Comparison of ENCODE assay signal across 26 cellular contexts in the genomic region with DNA sequence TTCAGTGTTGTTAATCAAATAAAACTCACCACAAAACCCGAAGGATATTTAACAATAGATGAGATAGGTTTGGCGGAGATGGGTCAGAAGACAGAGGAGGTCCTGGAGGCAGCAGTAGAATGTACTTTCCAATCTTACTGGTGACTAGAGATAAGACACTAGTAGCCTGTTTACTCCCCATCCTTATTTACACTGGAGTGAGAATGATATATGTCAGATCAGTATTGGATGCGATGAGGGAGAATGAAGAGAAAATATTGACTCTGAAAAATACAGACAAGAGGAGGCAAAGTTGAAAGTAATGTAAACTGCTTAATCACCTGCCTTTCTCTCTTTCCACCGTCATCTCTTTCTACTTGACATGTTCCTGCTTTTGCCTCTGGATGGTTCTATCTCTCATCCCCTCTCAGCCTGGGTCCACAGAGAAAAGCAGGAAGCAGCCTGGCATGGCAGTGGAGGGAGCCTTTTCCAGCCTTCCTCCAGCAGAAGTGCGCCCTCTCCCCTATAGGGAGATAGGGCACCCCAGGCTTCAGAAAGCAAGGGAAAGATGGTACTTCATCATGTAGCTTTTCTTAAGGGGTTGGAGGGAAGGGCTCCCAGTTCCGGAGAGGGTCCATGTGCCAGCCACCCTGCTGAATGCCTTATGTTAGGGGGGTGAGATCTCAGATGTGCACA. TPM values are rescaled to one million over a fixed set of nuclear protein-coding genes. Genes with fewer than 3 reads are reported as not detected.
DNase-seq lines count a peak whose midpoint lies in the region; ATAC-seq, FAIRE-seq and TF ChIP-seq lines count a peak whose summit lies in the region.
"Had no signal": no experiment of that assay in that cellular context is flagged by ENCODE, and none has a peak within 500 bp of the region (broad histone marks: within the 10 kb centered on the region; RNA-seq: fewer than 3 reads in every experiment).

No MANE protein-coding gene starts in this region.

- H3K4me3 Mint-ChIP-seq in GM23338 = no peak overlapping the region
- no peak overlapping the region for H3K4me3 Mint-ChIP-seq in activated CD4-positive, alpha-beta memory T cell treated with anti-CD3 and anti-CD28 coated beads for 36 hours
- H3K4me3 Mint-ChIP-seq: CD8-positive, alpha-beta T cell; HFFc6; IgD-negative memory B cell had no signal

- H3K14ac ChIP-seq in trophoblast cell (ENCODE audit: low read length) = peak overlapping the region; percentile 26

- H3K27ac ChIP-seq in GM23338 (ENCODE audit: low read depth) (no peak overlapping the region), HepG2 (ENCODE audit: extremely low read length, insufficient read depth, low read length) (no peak overlapping the region), trophoblast cell (ENCODE audit: low read depth, low read length) (no peak overlapping the region)
- H3K27ac ChIP-seq: BLaER1 treated with 17β-estradiol and CSF1 and Interleukin-3, amounts not matched to agents 10 nM and 100 nM had no signal

- H3K4me2 ChIP-seq in GM23338 (no peak overlapping the region), HepG2 (ENCODE audit: low read depth, low read length) (no peak overlapping the region), trophoblast cell (ENCODE audit: low read length) (no peak overlapping the region)
- H3K4me2 ChIP-seq: BLaER1 treated with 17β-estradiol and CSF1 and Interleukin-3, amounts not matched to agents 10 nM and 100 nM had no signal

- no peak for TF ChIP-seq POLR2A in HepG2 (IDR thresholded peaks at IDR 0.05; ENCODE audit: insufficient read depth in 1 of 2, low read depth in 2 of 2, low read length in 2 of 2)

- H3K9ac ChIP-seq in HepG2 (ENCODE audit: insufficient read depth, low read depth, low read length) (no peak overlapping the region), trophoblast cell (ENCODE audit: low read length) (no peak overlapping the region)
- H3K9ac ChIP-seq: BLaER1 treated with 17β-estradiol and CSF1 and Interleukin-3, amounts not matched to agents 10 nM and 100 nM had no signal

- TF ChIP-seq EP300 in HepG2 (IDR thresholded peaks at IDR 0.05; ENCODE audit: low read depth in 2 of 2, low read length in 2 of 2) (no peak), HepG2 (CRISPR knock-in tag; IDR thresholded peaks at IDR 0.05; ENCODE audit: borderline replicate concordance) (no peak)

- no peak overlapping the region for H2BK5ac ChIP-seq in trophoblast cell (ENCODE audit: low read depth, low read length, poor library complexity)

- no peak for TF ChIP-seq RAD21 in HepG2 (CRISPR knock-in tag; IDR thresholded peaks at IDR 0.05)

- H3K27ac Mint-ChIP-seq in GM23338 = no peak overlapping the region
- no peak overlapping the region for H3K27ac Mint-ChIP-seq in activated CD4-positive, alpha-beta memory T cell treated with anti-CD3 and anti-CD28 coated beads for 36 hours
- H3K27ac Mint-ChIP-seq: CD8-positive, alpha-beta T cell; IgD-negative memory B cell had no signal

- H3K4me3 ChIP-seq in GM23338 (no peak overlapping the region), LNCaP clone FGC (ENCODE audit: low read depth, low read length) (no peak overlapping the region), HepG2 (replicated peaks in 1 of 3; ENCODE audit: insufficient read depth in 1 of 3, low read depth in 2 of 3, low read length in 3 of 3) (no peak overlapping the region), trophoblast cell (ENCODE audit: low read depth, low read length) (no peak overlapping the region), mucosa of descending colon (no peak overlapping the region)
- H3K4me3 ChIP-seq: BLaER1 treated with 17β-estradiol and CSF1 and Interleukin-3, amounts not matched to agents 10 nM and 100 nM; MG63; SK-N-MC had no signal

- H2BK120ac ChIP-seq in trophoblast cell (ENCODE audit: insufficient read depth, low read length, poor library complexity) = peak overlapping the region; percentile 28

- no peaks in the 10 kb centered on the region; the same call in 1 of the 2 replicates for H4K20me1 ChIP-seq in GM23338 (replicated peaks; ENCODE audit: insufficient read depth)
- H4K20me1 ChIP-seq in HepG2 (ENCODE audit: insufficient read depth, low read length) = no peaks in the 10 kb centered on the region
- H4K20me1 ChIP-seq: BLaER1 treated with 17β-estradiol and CSF1 and Interleukin-3, amounts not matched to agents 10 nM and 100 nM had no signal

- intact Hi-C loops in HepG2 (cut with micrococcal nuclease; ENCODE audit: unreplicated experiment) (no loop called here), mucosa of descending colon (cut with DNase I, micrococcal nuclease) (no loop called here)
- intact Hi-C loops in activated CD4-positive, alpha-beta memory T cell treated with anti-CD3 and anti-CD28 coated beads for 36 hours (cut with micrococcal nuclease) = no loop called here

- no peaks in the 10 kb centered on the region for H3K36me3 ChIP-seq in GM23338 (ENCODE audit: insufficient read depth)
- no peaks in the 10 kb centered on the region for H3K36me3 ChIP-seq in HepG2 (replicated peaks in 1 of 2; ENCODE audit: control insufficient read depth in 1 of 2, insufficient read depth in 2 of 2, low read length in 2 of 2)
- H3K36me3 ChIP-seq in trophoblast cell (ENCODE audit: control insufficient read depth in 1 of 2, insufficient read depth in 2 of 2, low read length in 2 of 2) = no peaks in the 10 kb centered on the region
- no peaks in the 10 kb centered on the region for H3K36me3 ChIP-seq in mucosa of descending colon (ENCODE audit: low read depth)
- H3K36me3 ChIP-seq: BLaER1 treated with 17β-estradiol and CSF1 and Interleukin-3, amounts not matched to agents 10 nM and 100 nM; MG63 had no signal

- H3K9me2 ChIP-seq in GM23338 (ENCODE audit: insufficient read depth) = no peaks in the 10 kb centered on the region

- no peaks in the 10 kb centered on the region; the same call in 2 of the 3 replicates for H3K4me1 Mint-ChIP-seq in GM23338
- H3K4me1 Mint-ChIP-seq in activated CD4-positive, alpha-beta memory T cell treated with anti-CD3 and anti-CD28 coated beads for 36 hours (ENCODE audit: low read depth) = no peaks in the 10 kb centered on the region
- H3K4me1 Mint-ChIP-seq: IgD-negative memory B cell had no signal

- peaks cover 14% of the 10 kb centered on the region for H3K79me1 ChIP-seq in trophoblast cell (ENCODE audit: low read length)

- peak; percentile 28 for DNase-seq in GM23338 (ENCODE audit: low spot score)
- no peak for DNase-seq in LNCaP clone FGC (ENCODE audit: low read depth)
- no peak for DNase-seq in HepG2 (ENCODE audit: low spot score)
- no peak for DNase-seq in trophoblast cell
- DNase-seq in mucosa of descending colon = no peak
- DNase-seq in NCI-H128 (lab: John Stamatoyannopoulos, UW; ENCODE audit: unreplicated experiment) = no peak
- no peak for DNase-seq in activated CD4-positive, alpha-beta memory T cell treated with anti-CD3 and anti-CD28 coated beads for 36 hours
- DNase-seq: CD8-positive, alpha-beta T cell; DMS79; HFFc6; Karpas-422; MG63; NCI-H1048; NCI-H1436 treated with DMSO at 0.1 percent for 48 hours; NCI-H2029 treated with DMSO at 0.1 percent for 48 hours; NCI-H2171; NCI-H446; SHP77 had no signal

- WGBS in HepG2 (ENCODE audit: low lambda C conversion rate) = 44% methylated on average over 6 of the region's 6 CpGs
- no CpG with 5 or more reads among the region's 6 CpGs for WGBS in trophoblast cell (ENCODE audit: extremely low coverage, insufficient coverage, insufficient read length)

- H3K23ac ChIP-seq in trophoblast cell (ENCODE audit: low read length) = no peak overlapping the region

- CTCF ChIA-PET in HepG2 (lab: Yijun Ruan, JAX; ENCODE audit: low intra/inter-chr PET ratio, low total read pairs) = no interaction called here
- CTCF ChIA-PET in activated CD4-positive, alpha-beta memory T cell treated with anti-CD3 and anti-CD28 coated beads for 36 hours (lab: Charles Lee) = interaction anchor here (0.8 kb wide), 1 partner anchor 269 kb away, joined by 3 read pairs; no protein-coding TSS in a partner anchor

- H2AFZ ChIP-seq in GM23338 (no peak overlapping the region), HepG2 (ENCODE audit: low read length) (no peak overlapping the region), trophoblast cell (ENCODE audit: insufficient read depth, low read length, poor library complexity) (no peak overlapping the region)

- H4K12ac ChIP-seq in trophoblast cell (ENCODE audit: low read depth, low read length) = no peak overlapping the region

- FAIRE-seq in HepG2 (lab: Jason Lieb, UNC) = no peak
- FAIRE-seq: GM12892, GM18507, H54 had no signal

- no peak overlapping the region for H2AK5ac ChIP-seq in trophoblast cell (ENCODE audit: low read length)

- in situ Hi-C loops in HepG2 (cut with HindIII; ENCODE audit: extremely low pct_ligation_motif_present, low pct_unique_long_range_greater_than_20kb) = no loop called here

- H4K8ac ChIP-seq in trophoblast cell (ENCODE audit: low read depth, low read length) = no peak overlapping the region

- peak overlapping the region; percentile 7 for H3K4ac ChIP-seq in trophoblast cell (ENCODE audit: low read depth, low read length)

- BruUV-seq in HepG2 (replicated peaks; lab: Mats Ljungman, UMichigan) = no TSS peak

- peak overlapping the region; percentile 47 for H2BK12ac ChIP-seq in trophoblast cell (ENCODE audit: low read length)

- POLR2A ChIA-PET in HepG2 (lab: Yijun Ruan, JAX) = no interaction called here
- POLR2A ChIA-PET in activated CD4-positive, alpha-beta memory T cell treated with anti-CD3 and anti-CD28 coated beads for 36 hours (lab: Charles Lee) = no interaction called here

- no peak overlapping the region for H3K18ac ChIP-seq in trophoblast cell (ENCODE audit: low read length)

- H3K9me3 Mint-ChIP-seq in GM23338 = no peaks in the 10 kb centered on the region
- H3K9me3 Mint-ChIP-seq in activated CD4-positive, alpha-beta memory T cell treated with anti-CD3 and anti-CD28 coated beads for 36 hours = no peaks in the 10 kb centered on the region
- H3K9me3 Mint-ChIP-seq: CD8-positive, alpha-beta T cell; HFFc6; IgD-negative memory B cell had no signal

- TF ChIP-seq CTCF in GM23338 (conservative IDR thresholded peaks at IDR 0.05; ENCODE audit: low read depth in 2 of 2) = 0 out of 4 replicates have a peak, but pooled peaks of 1 of the 2 experiments have one; percentile 22
- 0 out of 2 replicates have a peak, but pooled peaks have one; percentile 1 for TF ChIP-seq CTCF in LNCaP clone FGC (IDR thresholded peaks at IDR 0.05; ENCODE audit: control insufficient read depth, extremely low read depth, insufficient read depth)
- no peak for TF ChIP-seq CTCF in HepG2 (CRISPR knock-in tag; IDR thresholded peaks at IDR 0.05)
- TF ChIP-seq CTCF in mucosa of descending colon (IDR thresholded peaks at IDR 0.05) = no peak

- H3K4me1 ChIP-seq in GM23338 (ENCODE audit: insufficient read depth) (no peaks in the 10 kb centered on the region), HepG2 (ENCODE audit: insufficient read depth, low read length) (peaks cover 14% of the 10 kb centered on the region), trophoblast cell (ENCODE audit: control insufficient read depth in 1 of 2, insufficient read depth in 2 of 2, low read length in 2 of 2) (peaks cover 12 to 27% of the 10 kb centered on the region in 2 experiments), mucosa of descending colon (ENCODE audit: low read depth) (no peaks in the 10 kb centered on the region)
- H3K4me1 ChIP-seq: BLaER1 treated with 17β-estradiol and CSF1 and Interleukin-3, amounts not matched to agents 10 nM and 100 nM had no signal

- H4K91ac ChIP-seq in trophoblast cell (ENCODE audit: low read depth, low read length) = peak overlapping the region; percentile 21

- H3K9me3 ChIP-seq in HepG2 (ENCODE audit: low read length) = no peaks in the 10 kb centered on the region
- H3K9me3 ChIP-seq in trophoblast cell (ENCODE audit: insufficient read depth, low read depth, low read length) = peaks cover 3% of the 10 kb centered on the region
- H3K9me3 ChIP-seq in mucosa of descending colon = no peaks in the 10 kb centered on the region
- H3K9me3 ChIP-seq: BLaER1 treated with 17β-estradiol and CSF1 and Interleukin-3, amounts not matched to agents 10 nM and 100 nM; MG63 had no signal

- no peaks in the 10 kb centered on the region for H3K36me3 Mint-ChIP-seq in GM23338 (ENCODE audit: low read depth)
- H3K36me3 Mint-ChIP-seq in activated CD4-positive, alpha-beta memory T cell treated with anti-CD3 and anti-CD28 coated beads for 36 hours = no peaks in the 10 kb centered on the region
- H3K36me3 Mint-ChIP-seq: CD8-positive, alpha-beta T cell; IgD-negative memory B cell had no signal

- H3K27me3 ChIP-seq in GM23338 (ENCODE audit: insufficient read depth) = no peaks in the 10 kb centered on the region
- no peaks in the 10 kb centered on the region for H3K27me3 ChIP-seq in HepG2 (ENCODE audit: control insufficient read depth in 1 of 2, insufficient read depth in 2 of 2, low read length in 2 of 2)
- H3K27me3 ChIP-seq in trophoblast cell (ENCODE audit: insufficient read depth, low read length) = no peaks in the 10 kb centered on the region
- H3K27me3 ChIP-seq: BLaER1 treated with 17β-estradiol and CSF1 and Interleukin-3, amounts not matched to agents 10 nM and 100 nM; MG63 had no signal

- ATAC-seq in GM23338 (peak; percentile 65), HepG2 (no peak; the same call in 2 of the 3 replicates), GM18868 (IDR thresholded peaks at IDR 0.05; ENCODE audit: unreplicated experiment) (no peak), mucosa of descending colon (no peak)
- ATAC-seq: CD8-positive, alpha-beta T cell had no signal

- H3F3A ChIP-seq in GM23338 (replicated peaks; ENCODE audit: low read depth) = no peaks in the 10 kb centered on the region

- H3K79me2 ChIP-seq in GM23338 (replicated peaks; ENCODE audit: insufficient read depth) = peaks cover 35% of the 10 kb centered on the region
- no peaks in the 10 kb centered on the region for H3K79me2 ChIP-seq in HepG2 (ENCODE audit: insufficient read depth, low read length)
- H3K79me2 ChIP-seq in trophoblast cell (ENCODE audit: control insufficient read depth, insufficient read depth, low read length, poor library complexity) = peaks cover 3% of the 10 kb centered on the region

- peaks cover 3% of the 10 kb centered on the region for H3K27me3 Mint-ChIP-seq in GM23338 (ENCODE audit: insufficient read depth, low read depth, poor library complexity)
- peaks cover 3% of the 10 kb centered on the region for H3K27me3 Mint-ChIP-seq in activated CD4-positive, alpha-beta memory T cell treated with anti-CD3 and anti-CD28 coated beads for 36 hours

RNA-seq across cellular contexts. Expression of gene PALM2AKAP2, which starts 11.1 kb away (rescaled TPM):
- total RNA-seq in GM23338 (2014; rRNA removed; shearing (Covaris generic)) = 7.9 and 8.3 TPM in 2 replicates
- polyA plus RNA-seq in GM23338 (2016; fragmentation: Nextera tagmentation; extraction: Ambion mirVana) (2.5 and 3.3 TPM in 2 replicates), HepG2 (2011; rRNA removed) (0.14 and 0.25 TPM in 2 replicates)
- total RNA-seq in HepG2 (2016; rRNA removed; fragmentation: Illumina TruSeq; extraction: Trizol) (1.5 and 1.8 TPM in 2 replicates), mucosa of descending colon (1 to 10 TPM in 2 of 3 donors, under 1 TPM in 1; 0.69 to 5.3 (median 2.0) TPM)
- total RNA-seq in HepG2 (2016; cell fraction: cytosol; rRNA removed; fragmentation: Illumina TruSeq; extraction: Trizol; ENCODE audit: low read depth) = 0.18 TPM in 1 of 2 replicates, not detected in the other
- total RNA-seq in HepG2 (2016; cell fraction: insoluble cytoplasmic fraction; rRNA removed; fragmentation: Illumina TruSeq; extraction: Trizol) = 1.1 and 1.7 TPM in 2 replicates
- total RNA-seq in HepG2 (2016; cell fraction: membrane; rRNA removed; fragmentation: Illumina TruSeq; extraction: Trizol) = 0.56 and 1.2 TPM in 2 replicates
- 0.34 and 0.87 TPM in 2 replicates for total RNA-seq in HepG2 (2016; cell fraction: nucleus; rRNA removed; fragmentation: Illumina TruSeq; extraction: Trizol)
- polyA plus RNA-seq in HepG2 (2011; cell fraction: cytosol; rRNA removed) = 0.11 and 0.24 TPM in 2 replicates
- polyA plus RNA-seq in HepG2 (2011; cell fraction: nucleus; rRNA removed) = 0.16 and 0.31 TPM in 2 replicates
- polyA plus RNA-seq in HepG2 (2012) = 0.63 and 0.75 TPM in 2 replicates
- polyA plus RNA-seq in HepG2 (2016; cell fraction: cytosol; fragmentation: Illumina TruSeq; extraction: Trizol; ENCODE audit: low read depth) = not detected in 2 replicates
- 0.19 TPM in 1 of 2 replicates, not detected in the other for polyA plus RNA-seq in HepG2 (2016; cell fraction: insoluble cytoplasmic fraction; fragmentation: Illumina TruSeq; extraction: Trizol; ENCODE audit: low read depth)
- not detected in 2 replicates for polyA plus RNA-seq in HepG2 (2016; cell fraction: membrane; fragmentation: Illumina TruSeq; extraction: Trizol; ENCODE audit: low read depth)
- polyA plus RNA-seq in HepG2 (2016; cell fraction: nucleus; fragmentation: Illumina TruSeq; extraction: Trizol; ENCODE audit: insufficient read depth, low read depth) = 0.26 and 0.41 TPM in 2 replicates
- 0.04 TPM in 1 of 2 replicates, not detected in the other for polyA minus RNA-seq in HepG2 (2011; rRNA and poly(A)+ RNA removed; ENCODE audit: low replicate concordance)
- polyA minus RNA-seq in HepG2 (2011; cell fraction: cytosol; rRNA and poly(A)+ RNA removed) = 0.20 and 0.88 TPM in 2 replicates
- polyA minus RNA-seq in HepG2 (2011; cell fraction: nucleus; rRNA and poly(A)+ RNA removed) = 0.87 and 1.5 TPM in 2 replicates
- polyA plus RNA-seq in trophoblast cell (2013) = 5.6 and 6.9 TPM in 2 replicates
- under 1 TPM in 1 of 2 experiments, not detected in 1; 0.36 TPM for total RNA-seq in activated CD4-positive, alpha-beta memory T cell treated with anti-CD3 and anti-CD28 coated beads for 36 hours
- total RNA-seq: CD8-positive, alpha-beta T cell; OCI-LY7 had no signal
